In the genomic region with DNA sequence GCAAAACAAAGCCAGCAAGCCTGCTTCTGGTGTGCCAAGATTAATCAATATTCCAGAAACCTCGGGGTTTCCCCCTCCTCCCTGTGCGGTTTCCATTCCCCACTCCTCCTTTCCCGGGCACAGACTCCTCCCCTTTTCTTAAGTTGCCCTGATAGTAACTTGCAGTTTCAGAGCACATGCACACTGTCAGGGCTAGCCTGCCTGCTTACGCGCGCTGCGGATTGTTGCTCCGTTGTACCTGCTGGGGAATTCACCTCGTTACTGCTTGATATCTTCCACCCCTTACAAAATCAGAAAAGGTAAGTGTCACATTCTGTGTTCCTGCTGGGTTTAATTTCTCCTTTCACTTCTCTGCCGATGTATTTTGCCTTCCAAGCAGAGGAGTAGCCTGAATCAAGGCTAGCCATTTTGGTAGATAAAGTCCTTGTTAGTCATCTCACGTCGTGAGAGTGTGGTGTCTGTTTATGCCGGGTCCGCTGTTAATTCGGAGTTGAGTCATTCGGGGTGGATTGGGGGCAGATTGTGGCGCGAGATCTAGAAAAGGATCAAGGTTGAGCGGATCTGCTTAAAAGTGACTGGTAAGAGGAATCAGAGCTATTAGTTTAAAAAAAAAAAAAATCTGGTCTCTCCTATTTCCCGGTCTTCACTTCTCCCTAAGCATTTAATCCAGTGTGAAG, we compare ENCODE assay signal across 9 cellular contexts. TPM values are rescaled to one million over a fixed set of nuclear protein-coding genes. Genes with fewer than 3 reads are reported as not detected.
DNase-seq lines count a peak whose midpoint lies in the region; ATAC-seq lines count a peak whose summit lies in the region.
"Had no signal": no experiment of that assay in that cellular context is flagged by ENCODE, and none has a peak within 500 bp of the region (broad histone marks: within the 10 kb centered on the region; RNA-seq: fewer than 3 reads in every experiment).

Gene SLC1A3, plus strand, starts transcription at position 170 of the 677 bp plus-strand sequence. CDS start 1,818 bp downstream, outside the sequence.

- peak within 1 kb of the TSS; percentile 15 for H2AFZ ChIP-seq in trophoblast cell (ENCODE audit: insufficient read depth, low read length, poor library complexity)

- no peak within 1 kb of the TSS for H2BK120ac ChIP-seq in trophoblast cell (ENCODE audit: insufficient read depth, low read length, poor library complexity)

- peak within 1 kb of the TSS; percentile 22 for H3K4ac ChIP-seq in trophoblast cell (ENCODE audit: low read depth, low read length)

- 0 to 1% (median 0%) methylated on average over 20 of the region's 20 CpGs for WGBS in adipose tissue, 3 donors
- no CpG with 5 or more reads among the region's 20 CpGs for WGBS in trophoblast cell (ENCODE audit: extremely low coverage, insufficient coverage, insufficient read length)

- DNase-seq in AG08396 (ENCODE audit: low spot score) (peak; percentile 45), NCI-H82 (lab: John Stamatoyannopoulos, UW) (peak; percentile 89), left cardiac atrium (peak; percentile 53), trophoblast cell (peak; percentile 72 to 82), cortex of kidney (lab: John Stamatoyannopoulos, UW) (no peak)

- H4K8ac ChIP-seq in trophoblast cell (ENCODE audit: low read depth, low read length) = no peak within 1 kb of the TSS

- H3K4me3 ChIP-seq in trophoblast cell (ENCODE audit: low read depth, low read length) = peak within 1 kb of the TSS; percentile 80

- ATAC-seq in GM18517 (IDR thresholded peaks at IDR 0.05; ENCODE audit: unreplicated experiment) (peak; percentile 85), HG02943 (IDR thresholded peaks at IDR 0.05; ENCODE audit: low read depth, unreplicated experiment) (peak; percentile 85), left cardiac atrium (peak; percentile 88 to 96)

- intact Hi-C loops in left cardiac atrium (cut with DNase I) = loop anchor here in 1 of 2 donors (5.0 to 10.0 kb wide), 2 partner anchors 46 to 192 kb away; no protein-coding TSS in a partner anchor

- no peak within 1 kb of the TSS for H4K12ac ChIP-seq in trophoblast cell (ENCODE audit: low read depth, low read length)

- no peak within 1 kb of the TSS for H3K18ac ChIP-seq in trophoblast cell (ENCODE audit: low read length)

- no peak within 1 kb of the TSS for H3K23ac ChIP-seq in trophoblast cell (ENCODE audit: low read length)

- no peak within 1 kb of the TSS for H4K91ac ChIP-seq in trophoblast cell (ENCODE audit: low read depth, low read length)

- H2BK12ac ChIP-seq in trophoblast cell (ENCODE audit: low read length) = no peak within 1 kb of the TSS

- H3K9me3 ChIP-seq in trophoblast cell (ENCODE audit: insufficient read depth, low read depth, low read length) = no peaks in the 10 kb centered on the region

- H3K79me2 ChIP-seq in trophoblast cell (ENCODE audit: control insufficient read depth, insufficient read depth, low read length, poor library complexity) = peaks cover 2% of the 10 kb centered on the region

- H3K27me3 ChIP-seq in trophoblast cell (ENCODE audit: insufficient read depth, low read length) = no peaks in the 10 kb centered on the region

- H3K27ac ChIP-seq in adipose tissue (ENCODE audit: low read depth, low read length) (no peak within 1 kb of the TSS), trophoblast cell (ENCODE audit: low read depth, low read length) (peak within 1 kb of the TSS; percentile 55)

- H3K36me3 ChIP-seq in trophoblast cell (ENCODE audit: control insufficient read depth in 1 of 2, insufficient read depth in 2 of 2, low read length in 2 of 2) = no peaks in the 10 kb centered on the region

- peak within 1 kb of the TSS; percentile 78 for H3K4me2 ChIP-seq in trophoblast cell (ENCODE audit: low read length)

- peaks cover 0 to 2% of the 10 kb centered on the region in 2 experiments for H3K4me1 ChIP-seq in trophoblast cell (ENCODE audit: control insufficient read depth in 1 of 2, insufficient read depth in 2 of 2, low read length in 2 of 2)

- H2AK5ac ChIP-seq in trophoblast cell (ENCODE audit: low read length) = no peak within 1 kb of the TSS

- H3K79me1 ChIP-seq in trophoblast cell (ENCODE audit: low read length) = peaks cover 4% of the 10 kb centered on the region

- H3K9ac ChIP-seq in trophoblast cell (ENCODE audit: low read length) = peak within 1 kb of the TSS; percentile 82

- H3K14ac ChIP-seq in trophoblast cell (ENCODE audit: low read length) = peak within 1 kb of the TSS; percentile 15

- peak within 1 kb of the TSS; percentile 68 for H2BK5ac ChIP-seq in trophoblast cell (ENCODE audit: low read depth, low read length, poor library complexity)

RNA-seq across cellular contexts. Expression of gene SLC1A3, which starts in this region (rescaled TPM):
- polyA plus RNA-seq in adipose tissue = 10 to 100 TPM; 10.0 to 89.3 (median 22.9) TPM
- 10 to 100 TPM; 44.9 to 66.6 TPM for total RNA-seq in left cardiac atrium
- polyA plus RNA-seq in trophoblast cell (2013) = 49.7 and 52.2 TPM in 2 replicates
- total RNA-seq: T-helper 2 cell treated with Interferon-gamma antibody and Interleukin-4, amounts not matched to agents 100 ng/mL and 5 ng/mL, for 36 hours had no signal
